ENCODE assay signal across 1 cellular context in genomic region chr1:243287128-243287470, GRCh38.
TF ChIP-seq lines count a peak whose summit lies in the region.

No MANE protein-coding gene starts in this region.

TF ChIP-seq in SK-N-SH, 30 proteins besides CTCF, POLR2A, EP300 and RAD21 (continued from another document):
- TF ChIP-seq PBX3 (IDR thresholded peaks at IDR 0.05) = no peak
- no peak for TF ChIP-seq JUND (IDR thresholded peaks at IDR 0.05)
- no peak for TF ChIP-seq CHD2 (IDR thresholded peaks at IDR 0.05; ENCODE audit: low read length, partially characterized antibody)
- TF ChIP-seq TEAD4 (IDR thresholded peaks at IDR 0.05; ENCODE audit: borderline replicate concordance, insufficient read depth) = no peak
- no peak for TF ChIP-seq FOXJ3 (CRISPR knock-in tag; IDR thresholded peaks at IDR 0.05)
- no peak for TF ChIP-seq NFIC (IDR thresholded peaks at IDR 0.05; ENCODE audit: borderline replicate concordance)
- TF ChIP-seq EZH2phosphoT487 (IDR thresholded peaks at IDR 0.05; ENCODE audit: borderline replicate concordance, low read depth) = no peak
